ENCODE assay signal across 9 cellular contexts in the genomic region with DNA sequence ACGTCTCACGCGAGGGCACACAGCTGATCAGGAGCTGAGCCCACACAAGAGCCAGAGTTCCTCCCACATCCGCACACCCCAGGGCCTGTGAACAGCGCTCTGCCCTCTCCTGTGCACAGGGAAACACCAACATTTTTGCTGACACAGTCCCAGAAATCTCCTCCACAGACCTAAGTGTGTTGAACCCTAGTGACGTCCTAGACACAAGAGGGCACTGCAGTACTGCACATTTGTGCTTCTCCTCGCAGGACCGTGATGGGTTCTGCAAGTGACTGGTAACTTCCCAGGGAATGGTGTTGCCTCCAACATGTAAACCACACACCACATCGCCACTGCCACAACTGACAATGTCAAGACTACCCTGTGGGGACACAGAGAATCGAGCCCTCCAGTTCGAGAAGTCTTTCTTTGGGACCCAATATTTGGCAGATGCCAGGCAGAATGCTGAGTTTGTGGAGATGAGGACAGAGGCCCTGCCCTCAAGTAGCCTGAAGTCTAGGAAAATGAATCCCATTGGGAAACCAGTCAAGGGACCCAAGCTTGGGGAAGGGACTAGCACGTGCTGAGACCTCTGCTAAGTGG.
DNase-seq lines count a peak whose midpoint lies in the region; TF ChIP-seq lines count a peak whose summit lies in the region.
"Had no signal": no experiment of that assay in that cellular context is flagged by ENCODE, and none has a peak within 500 bp of the region (broad histone marks: within the 10 kb centered on the region; RNA-seq: fewer than 3 reads in every experiment).

No MANE protein-coding gene starts in this region.

- peak; percentile 67 for DNase-seq in HT-29 (ENCODE audit: low spot score)
- peak; percentile 79 for DNase-seq in SK-MEL-5 (ENCODE audit: low read depth, low spot score)
- peak; percentile 45 for DNase-seq in mucosa of gallbladder (ENCODE audit: low spot score)
- no peak for DNase-seq in D341Med (ENCODE audit: low spot score)
- no peak for DNase-seq in stimulated activated CD4-positive, alpha-beta T cell treated with anti-CD3 and anti-CD28 coated beads, Interleukin-12 subunit alpha, Interleukin-12 subunit beta, amount 100 ng/mL, for 4 hours
- no peak for DNase-seq in stimulated activated naive CD4-positive, alpha-beta T cell (lab: John Stamatoyannopoulos, UW)
- DNase-seq in activated CD4-positive, alpha-beta memory T cell treated with anti-CD3 and anti-CD28 coated beads, Interleukin-2, amount 10 ng/mL, durations not matched to agents 7 days and 5 days = no peak

- peaks cover 2% of the 10 kb centered on the region for H3K9me3 Mint-ChIP-seq in activated CD4-positive, alpha-beta memory T cell treated with anti-CD3 and anti-CD28 coated beads, Interleukin-2, amount 10 ng/mL, durations not matched to agents 7 days and 5 days

- H3K4me1 Mint-ChIP-seq in activated CD4-positive, alpha-beta memory T cell treated with anti-CD3 and anti-CD28 coated beads, Interleukin-2, amount 10 ng/mL, durations not matched to agents 7 days and 5 days = no peaks in the 10 kb centered on the region
- H3K4me1 Mint-ChIP-seq: WTC11 had no signal

- in situ Hi-C loops in SK-MEL-5 (cut with HindIII; ENCODE audit: low pct_unique_long_range_greater_than_20kb, low sequenced_read_pairs) = no loop called here

- no peaks in the 10 kb centered on the region for H3K27me3 Mint-ChIP-seq in activated CD4-positive, alpha-beta memory T cell treated with anti-CD3 and anti-CD28 coated beads, Interleukin-2, amount 10 ng/mL, durations not matched to agents 7 days and 5 days

- POLR2A ChIA-PET in activated CD4-positive, alpha-beta memory T cell treated with anti-CD3 and anti-CD28 coated beads, Interleukin-2, amount 10 ng/mL, durations not matched to agents 7 days and 5 days (lab: Charles Lee) = no interaction called here

- CTCF ChIA-PET in activated CD4-positive, alpha-beta memory T cell treated with anti-CD3 and anti-CD28 coated beads, Interleukin-2, amount 10 ng/mL, durations not matched to agents 7 days and 5 days (lab: Charles Lee) = no interaction called here

- H3K27ac Mint-ChIP-seq in activated CD4-positive, alpha-beta memory T cell treated with anti-CD3 and anti-CD28 coated beads, Interleukin-2, amount 10 ng/mL, durations not matched to agents 7 days and 5 days = no peak overlapping the region
- H3K27ac Mint-ChIP-seq: WTC11 had no signal

- H3K36me3 Mint-ChIP-seq in activated CD4-positive, alpha-beta memory T cell treated with anti-CD3 and anti-CD28 coated beads, Interleukin-2, amount 10 ng/mL, durations not matched to agents 7 days and 5 days (ENCODE audit: low read depth) = no peaks in the 10 kb centered on the region

- TF ChIP-seq CTCF in GM12873 (IDR thresholded peaks at IDR 0.05; ENCODE audit: insufficient read depth, low read depth, low read length, missing control alignments) = peak; percentile 38

- no peak overlapping the region for H3K4me3 Mint-ChIP-seq in activated CD4-positive, alpha-beta memory T cell treated with anti-CD3 and anti-CD28 coated beads, Interleukin-2, amount 10 ng/mL, durations not matched to agents 7 days and 5 days
- H3K4me3 Mint-ChIP-seq: WTC11 had no signal

Comparison
In these comparisons a context has a peak if more than half of its experiments do, and no peak if none do; other contexts are left out.
1. DNase-seq: peak in HT-29 (single experiment), SK-MEL-5 (single experiment) and mucosa of gallbladder (single experiment); none in D341Med (single experiment), stimulated activated CD4-positive, alpha-beta T cell treated with anti-CD3 and anti-CD28 coated beads, Interleukin-12 subunit alpha, Interleukin-12 subunit beta, amount 100 ng/mL, for 4 hours (single experiment), stimulated activated naive CD4-positive, alpha-beta T cell (0 of 6) and activated CD4-positive, alpha-beta memory T cell treated with anti-CD3 and anti-CD28 coated beads, Interleukin-2, amount 10 ng/mL, durations not matched to agents 7 days and 5 days (single experiment).